Comparison of ENCODE assay signal across 1 cellular context in the genomic region with DNA sequence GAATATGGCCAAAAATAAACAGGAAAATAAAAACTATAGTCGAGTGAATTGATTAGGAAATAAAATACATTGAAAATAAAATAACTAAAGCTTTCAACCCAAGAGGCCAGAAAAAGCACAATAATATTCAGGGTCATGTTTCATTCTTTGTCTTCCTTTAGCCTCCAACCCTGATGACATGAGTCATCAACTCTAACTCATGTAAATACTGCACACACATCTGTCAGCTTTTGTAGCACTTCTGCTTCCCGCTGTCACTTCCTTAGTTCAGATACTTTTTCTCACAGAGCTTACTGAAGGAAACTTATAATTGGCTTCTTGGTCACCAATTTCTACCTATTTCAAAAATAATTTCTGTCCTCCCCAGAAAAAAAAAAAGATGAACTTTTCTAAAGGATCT.
TF ChIP-seq lines count a peak whose summit lies in the region.

No MANE protein-coding gene starts in this region.

TF ChIP-seq in K562, 482 proteins besides CTCF, POLR2A, EP300 and RAD21 (continued from another document and continues in another):
- TF ChIP-seq, protein P1, sequence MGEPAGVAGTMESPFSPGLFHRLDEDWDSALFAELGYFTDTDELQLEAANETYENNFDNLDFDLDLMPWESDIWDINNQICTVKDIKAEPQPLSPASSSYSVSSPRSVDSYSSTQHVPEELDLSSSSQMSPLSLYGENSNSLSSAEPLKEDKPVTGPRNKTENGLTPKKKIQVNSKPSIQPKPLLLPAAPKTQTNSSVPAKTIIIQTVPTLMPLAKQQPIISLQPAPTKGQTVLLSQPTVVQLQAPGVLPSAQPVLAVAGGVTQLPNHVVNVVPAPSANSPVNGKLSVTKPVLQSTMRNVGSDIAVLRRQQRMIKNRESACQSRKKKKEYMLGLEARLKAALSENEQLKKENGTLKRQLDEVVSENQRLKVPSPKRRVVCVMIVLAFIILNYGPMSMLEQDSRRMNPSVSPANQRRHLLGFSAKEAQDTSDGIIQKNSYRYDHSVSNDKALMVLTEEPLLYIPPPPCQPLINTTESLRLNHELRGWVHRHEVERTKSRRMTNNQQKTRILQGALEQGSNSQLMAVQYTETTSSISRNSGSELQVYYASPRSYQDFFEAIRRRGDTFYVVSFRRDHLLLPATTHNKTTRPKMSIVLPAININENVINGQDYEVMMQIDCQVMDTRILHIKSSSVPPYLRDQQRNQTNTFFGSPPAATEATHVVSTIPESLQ (CRISPR knock-in tag; IDR thresholded peaks at IDR 0.05): no peak
- TF ChIP-seq, protein P2, sequence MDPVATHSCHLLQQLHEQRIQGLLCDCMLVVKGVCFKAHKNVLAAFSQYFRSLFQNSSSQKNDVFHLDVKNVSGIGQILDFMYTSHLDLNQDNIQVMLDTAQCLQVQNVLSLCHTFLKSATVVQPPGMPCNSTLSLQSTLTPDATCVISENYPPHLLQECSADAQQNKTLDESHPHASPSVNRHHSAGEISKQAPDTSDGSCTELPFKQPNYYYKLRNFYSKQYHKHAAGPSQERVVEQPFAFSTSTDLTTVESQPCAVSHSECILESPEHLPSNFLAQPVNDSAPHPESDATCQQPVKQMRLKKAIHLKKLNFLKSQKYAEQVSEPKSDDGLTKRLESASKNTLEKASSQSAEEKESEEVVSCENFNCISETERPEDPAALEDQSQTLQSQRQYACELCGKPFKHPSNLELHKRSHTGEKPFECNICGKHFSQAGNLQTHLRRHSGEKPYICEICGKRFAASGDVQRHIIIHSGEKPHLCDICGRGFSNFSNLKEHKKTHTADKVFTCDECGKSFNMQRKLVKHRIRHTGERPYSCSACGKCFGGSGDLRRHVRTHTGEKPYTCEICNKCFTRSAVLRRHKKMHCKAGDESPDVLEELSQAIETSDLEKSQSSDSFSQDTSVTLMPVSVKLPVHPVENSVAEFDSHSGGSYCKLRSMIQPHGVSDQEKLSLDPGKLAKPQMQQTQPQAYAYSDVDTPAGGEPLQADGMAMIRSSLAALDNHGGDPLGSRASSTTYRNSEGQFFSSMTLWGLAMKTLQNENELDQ (CRISPR knock-in tag; IDR thresholded peaks at IDR 0.05; ENCODE audit: borderline replicate concordance): no peak
- no peak for TF ChIP-seq ZNF699 (CRISPR knock-in tag; IDR thresholded peaks at IDR 0.05; ENCODE audit: insufficient replicate concordance)
- TF ChIP-seq SPI1 (IDR thresholded peaks at IDR 0.05; ENCODE audit: borderline replicate concordance, low read depth, low read length): peak; percentile 96
- TF ChIP-seq, protein P3, sequence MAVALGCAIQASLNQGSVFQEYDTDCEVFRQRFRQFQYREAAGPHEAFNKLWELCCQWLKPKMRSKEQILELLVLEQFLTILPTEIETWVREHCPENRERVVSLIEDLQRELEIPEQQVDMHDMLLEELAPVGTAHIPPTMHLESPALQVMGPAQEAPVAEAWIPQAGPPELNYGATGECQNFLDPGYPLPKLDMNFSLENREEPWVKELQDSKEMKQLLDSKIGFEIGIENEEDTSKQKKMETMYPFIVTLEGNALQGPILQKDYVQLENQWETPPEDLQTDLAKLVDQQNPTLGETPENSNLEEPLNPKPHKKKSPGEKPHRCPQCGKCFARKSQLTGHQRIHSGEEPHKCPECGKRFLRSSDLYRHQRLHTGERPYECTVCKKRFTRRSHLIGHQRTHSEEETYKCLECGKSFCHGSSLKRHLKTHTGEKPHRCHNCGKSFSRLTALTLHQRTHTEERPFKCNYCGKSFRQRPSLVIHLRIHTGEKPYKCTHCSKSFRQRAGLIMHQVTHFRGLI (CRISPR knock-in tag; IDR thresholded peaks at IDR 0.05): no peak
- TF ChIP-seq ZFPM2 (CRISPR knock-in tag; IDR thresholded peaks at IDR 0.05): no peak
- no peak for TF ChIP-seq ZNF3 (CRISPR knock-in tag; IDR thresholded peaks at IDR 0.05)
- no peak for TF ChIP-seq ZKSCAN8 (CRISPR knock-in tag; IDR thresholded peaks at IDR 0.05)
- TF ChIP-seq TEAD1 (CRISPR knock-in tag; IDR thresholded peaks at IDR 0.05): no peak
- TF ChIP-seq CREB3 (tag; conservative IDR thresholded peaks at IDR 0.05; ENCODE audit: low read depth): no peak
- TF ChIP-seq NONO (IDR thresholded peaks at IDR 0.05; ENCODE audit: low read depth in 2 of 2, low read length in 1 of 2): no peak
- TF ChIP-seq, protein P4, sequence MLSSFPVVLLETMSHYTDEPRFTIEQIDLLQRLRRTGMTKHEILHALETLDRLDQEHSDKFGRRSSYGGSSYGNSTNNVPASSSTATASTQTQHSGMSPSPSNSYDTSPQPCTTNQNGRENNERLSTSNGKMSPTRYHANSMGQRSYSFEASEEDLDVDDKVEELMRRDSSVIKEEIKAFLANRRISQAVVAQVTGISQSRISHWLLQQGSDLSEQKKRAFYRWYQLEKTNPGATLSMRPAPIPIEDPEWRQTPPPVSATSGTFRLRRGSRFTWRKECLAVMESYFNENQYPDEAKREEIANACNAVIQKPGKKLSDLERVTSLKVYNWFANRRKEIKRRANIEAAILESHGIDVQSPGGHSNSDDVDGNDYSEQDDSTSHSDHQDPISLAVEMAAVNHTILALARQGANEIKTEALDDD (IDR thresholded peaks at IDR 0.05): 0 out of 2 replicates have a peak, but pooled peaks have one; percentile 18
- TF ChIP-seq RNF2 (IDR thresholded peaks at IDR 0.05): no peak
- TF ChIP-seq, protein P5, sequence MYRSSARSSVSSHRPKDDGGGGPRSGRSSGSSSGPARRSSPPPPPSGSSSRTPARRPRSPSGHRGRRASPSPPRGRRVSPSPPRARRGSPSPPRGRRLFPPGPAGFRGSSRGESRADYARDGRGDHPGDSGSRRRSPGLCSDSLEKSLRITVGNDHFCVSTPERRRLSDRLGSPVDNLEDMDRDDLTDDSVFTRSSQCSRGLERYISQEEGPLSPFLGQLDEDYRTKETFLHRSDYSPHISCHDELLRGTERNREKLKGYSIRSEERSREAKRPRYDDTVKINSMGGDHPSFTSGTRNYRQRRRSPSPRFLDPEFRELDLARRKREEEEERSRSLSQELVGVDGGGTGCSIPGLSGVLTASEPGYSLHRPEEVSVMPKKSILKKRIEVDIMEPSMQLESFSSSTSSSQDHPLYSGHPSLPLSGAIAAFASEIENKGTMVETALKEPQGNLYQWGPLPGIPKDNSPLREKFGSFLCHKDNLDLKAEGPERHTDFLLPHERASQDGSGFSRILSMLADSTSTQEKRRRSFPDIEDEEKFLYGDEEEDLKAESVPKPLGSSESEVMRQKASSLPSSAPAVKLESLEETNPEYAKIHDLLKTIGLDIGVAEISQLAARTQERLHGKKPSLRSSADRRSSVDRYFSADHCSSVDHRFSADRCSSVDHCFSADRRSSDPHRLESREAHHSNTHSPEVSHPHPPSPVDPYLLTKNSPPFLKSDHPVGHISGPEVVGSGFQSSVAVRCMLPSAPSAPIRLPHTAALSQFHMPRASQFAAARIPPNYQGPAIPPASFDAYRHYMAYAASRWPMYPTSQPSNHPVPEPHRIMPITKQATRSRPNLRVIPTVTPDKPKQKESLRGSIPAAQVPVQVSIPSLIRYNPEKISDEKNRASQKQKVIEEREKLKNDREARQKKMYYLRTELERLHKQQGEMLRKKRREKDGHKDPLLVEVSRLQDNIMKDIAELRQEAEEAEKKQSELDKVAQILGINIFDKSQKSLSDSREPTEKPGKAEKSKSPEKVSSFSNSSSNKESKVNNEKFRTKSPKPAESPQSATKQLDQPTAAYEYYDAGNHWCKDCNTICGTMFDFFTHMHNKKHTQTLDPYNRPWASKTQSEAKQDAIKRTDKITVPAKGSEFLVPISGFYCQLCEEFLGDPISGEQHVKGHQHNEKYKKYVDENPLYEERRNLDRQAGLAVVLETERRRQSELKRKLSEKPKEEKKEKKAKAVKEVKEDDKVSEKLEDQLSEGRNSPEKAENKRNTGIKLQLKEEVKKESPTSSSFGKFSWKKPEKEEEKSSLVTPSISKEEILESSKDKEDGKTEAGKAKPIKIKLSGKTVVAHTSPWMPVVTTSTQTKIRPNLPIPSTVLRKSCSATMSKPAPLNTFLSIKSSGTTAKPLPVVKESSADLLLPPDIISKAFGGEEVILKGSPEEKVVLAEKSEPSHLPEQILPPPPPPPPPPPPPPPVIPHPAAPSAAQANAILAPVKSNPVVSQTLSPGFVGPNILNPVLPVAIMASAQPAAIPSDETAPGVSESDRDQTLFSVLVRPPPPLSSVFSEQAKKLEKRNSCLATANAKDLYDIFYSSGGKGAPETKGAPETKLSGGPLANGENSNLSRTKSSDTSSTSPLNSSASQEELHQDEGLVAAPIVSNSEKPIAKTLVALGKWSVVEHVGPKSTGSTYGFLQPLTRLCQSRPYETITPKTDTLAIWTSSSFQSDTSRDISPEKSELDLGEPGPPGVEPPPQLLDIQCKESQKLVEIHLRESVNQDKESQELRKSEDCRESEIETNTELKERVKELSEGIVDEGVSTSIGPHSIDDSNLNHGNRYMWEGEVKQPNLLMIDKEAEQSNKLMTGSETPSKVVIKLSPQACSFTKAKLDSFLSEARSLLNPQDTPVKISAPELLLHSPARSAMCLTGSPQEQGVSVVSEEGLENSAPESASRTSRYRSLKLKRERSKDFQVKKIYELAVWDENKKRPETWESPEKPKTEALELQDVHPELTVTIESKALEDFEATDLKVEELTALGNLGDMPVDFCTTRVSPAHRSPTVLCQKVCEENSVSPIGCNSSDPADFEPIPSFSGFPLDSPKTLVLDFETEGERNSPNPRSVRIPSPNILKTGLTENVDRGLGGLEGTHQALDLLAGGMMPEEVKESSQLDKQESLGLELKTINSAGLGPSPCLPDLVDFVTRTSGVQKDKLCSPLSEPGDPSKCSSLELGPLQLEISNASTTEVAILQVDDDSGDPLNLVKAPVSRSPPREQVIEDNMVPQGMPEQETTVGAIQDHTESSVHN (IDR thresholded peaks at IDR 0.05; ENCODE audit: borderline replicate concordance in 1 of 2, low read depth in 1 of 2): 0 out of 4 replicates have a peak, but pooled peaks of 1 of the 2 experiments have one; percentile 23
- TF ChIP-seq, protein P6, sequence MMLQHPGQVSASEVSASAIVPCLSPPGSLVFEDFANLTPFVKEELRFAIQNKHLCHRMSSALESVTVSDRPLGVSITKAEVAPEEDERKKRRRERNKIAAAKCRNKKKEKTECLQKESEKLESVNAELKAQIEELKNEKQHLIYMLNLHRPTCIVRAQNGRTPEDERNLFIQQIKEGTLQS (IDR thresholded peaks at IDR 0.05): peak; percentile 96
- TF ChIP-seq, protein P6 (CRISPR knock-in tag; conservative IDR thresholded peaks at IDR 0.05): no peak
- TF ChIP-seq, protein P7, sequence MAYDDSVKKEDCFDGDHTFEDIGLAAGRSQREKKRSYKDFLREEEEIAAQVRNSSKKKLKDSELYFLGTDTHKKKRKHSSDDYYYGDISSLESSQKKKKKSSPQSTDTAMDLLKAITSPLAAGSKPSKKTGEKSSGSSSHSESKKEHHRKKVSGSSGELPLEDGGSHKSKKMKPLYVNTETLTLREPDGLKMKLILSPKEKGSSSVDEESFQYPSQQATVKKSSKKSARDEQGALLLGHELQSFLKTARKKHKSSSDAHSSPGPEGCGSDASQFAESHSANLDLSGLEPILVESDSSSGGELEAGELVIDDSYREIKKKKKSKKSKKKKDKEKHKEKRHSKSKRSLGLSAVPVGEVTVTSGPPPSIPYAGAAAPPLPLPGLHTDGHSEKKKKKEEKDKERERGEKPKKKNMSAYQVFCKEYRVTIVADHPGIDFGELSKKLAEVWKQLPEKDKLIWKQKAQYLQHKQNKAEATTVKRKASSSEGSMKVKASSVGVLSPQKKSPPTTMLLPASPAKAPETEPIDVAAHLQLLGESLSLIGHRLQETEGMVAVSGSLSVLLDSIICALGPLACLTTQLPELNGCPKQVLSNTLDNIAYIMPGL (CRISPR knock-in tag; IDR thresholded peaks at IDR 0.05): no peak
- TF ChIP-seq, protein P8, sequence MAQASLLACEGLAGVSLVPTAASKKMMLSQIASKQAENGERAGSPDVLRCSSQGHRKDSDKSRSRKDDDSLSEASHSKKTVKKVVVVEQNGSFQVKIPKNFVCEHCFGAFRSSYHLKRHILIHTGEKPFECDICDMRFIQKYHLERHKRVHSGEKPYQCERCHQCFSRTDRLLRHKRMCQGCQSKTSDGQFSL (CRISPR knock-in tag; IDR thresholded peaks at IDR 0.05): no peak
- TF ChIP-seq, protein P8 (tag; IDR thresholded peaks at IDR 0.05): no peak
- no peak for TF ChIP-seq PURB (CRISPR knock-in tag; IDR thresholded peaks at IDR 0.05; ENCODE audit: low read depth)
- no peak for TF ChIP-seq ZSCAN29 (IDR thresholded peaks at IDR 0.05)
- TF ChIP-seq, protein P9, sequence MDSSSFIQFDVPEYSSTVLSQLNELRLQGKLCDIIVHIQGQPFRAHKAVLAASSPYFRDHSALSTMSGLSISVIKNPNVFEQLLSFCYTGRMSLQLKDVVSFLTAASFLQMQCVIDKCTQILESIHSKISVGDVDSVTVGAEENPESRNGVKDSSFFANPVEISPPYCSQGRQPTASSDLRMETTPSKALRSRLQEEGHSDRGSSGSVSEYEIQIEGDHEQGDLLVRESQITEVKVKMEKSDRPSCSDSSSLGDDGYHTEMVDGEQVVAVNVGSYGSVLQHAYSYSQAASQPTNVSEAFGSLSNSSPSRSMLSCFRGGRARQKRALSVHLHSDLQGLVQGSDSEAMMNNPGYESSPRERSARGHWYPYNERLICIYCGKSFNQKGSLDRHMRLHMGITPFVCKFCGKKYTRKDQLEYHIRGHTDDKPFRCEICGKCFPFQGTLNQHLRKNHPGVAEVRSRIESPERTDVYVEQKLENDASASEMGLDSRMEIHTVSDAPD (CRISPR knock-in tag; IDR thresholded peaks at IDR 0.05): no peak
- no peak for TF ChIP-seq SIRT6 (IDR thresholded peaks at IDR 0.05; ENCODE audit: low read depth, low read length)
- no peak for TF ChIP-seq ESRRB (CRISPR knock-in tag; IDR thresholded peaks at IDR 0.05; ENCODE audit: borderline replicate concordance)
- TF ChIP-seq MXI1 (IDR thresholded peaks at IDR 0.05; ENCODE audit: low read depth, low read length): no peak
- TF ChIP-seq, protein P10, sequence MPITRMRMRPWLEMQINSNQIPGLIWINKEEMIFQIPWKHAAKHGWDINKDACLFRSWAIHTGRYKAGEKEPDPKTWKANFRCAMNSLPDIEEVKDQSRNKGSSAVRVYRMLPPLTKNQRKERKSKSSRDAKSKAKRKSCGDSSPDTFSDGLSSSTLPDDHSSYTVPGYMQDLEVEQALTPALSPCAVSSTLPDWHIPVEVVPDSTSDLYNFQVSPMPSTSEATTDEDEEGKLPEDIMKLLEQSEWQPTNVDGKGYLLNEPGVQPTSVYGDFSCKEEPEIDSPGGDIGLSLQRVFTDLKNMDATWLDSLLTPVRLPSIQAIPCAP (CRISPR knock-in tag; IDR thresholded peaks at IDR 0.05; ENCODE audit: borderline replicate concordance): no peak
- no peak for TF ChIP-seq SAFB2 (IDR thresholded peaks at IDR 0.05; ENCODE audit: borderline replicate concordance, low read depth, low read length, severe bottlenecking)
- no peak for TF ChIP-seq PRPF4 (IDR thresholded peaks at IDR 0.05; ENCODE audit: insufficient read depth, low read depth, low read length, poor library complexity, severe bottlenecking)
- TF ChIP-seq ERF (CRISPR knock-in tag; IDR thresholded peaks at IDR 0.05): no peak
- TF ChIP-seq FIP1L1 (IDR thresholded peaks at IDR 0.05; ENCODE audit: low read depth, low read length, poor library complexity, severe bottlenecking): no peak
- no peak for TF ChIP-seq NR2C1 (IDR thresholded peaks at IDR 0.05)
- no peak for TF ChIP-seq NR2C1 (tag; IDR thresholded peaks at IDR 0.05)
